Comparison of ENCODE assay signal across 9 cellular contexts in genomic region chr9:123399803-123400378, GRCh38. TPM values are rescaled to one million over a fixed set of nuclear protein-coding genes. Genes with fewer than 3 reads are reported as not detected.
DNase-seq lines count a peak whose midpoint lies in the region; ATAC-seq, FAIRE-seq and TF ChIP-seq lines count a peak whose summit lies in the region.
"Had no signal": no experiment of that assay in that cellular context is flagged by ENCODE, and none has a peak within 500 bp of the region (broad histone marks: within the 10 kb centered on the region; RNA-seq: fewer than 3 reads in every experiment).

No MANE protein-coding gene starts in this region.

- no peak for FAIRE-seq in small intestine (lab: Jason Lieb, UNC)

- H3K9me2 ChIP-seq in SK-N-SH = no peaks in the 10 kb centered on the region

- no peak overlapping the region for H3K4me3 ChIP-seq in SK-N-SH (ENCODE audit: low read depth in 2 of 2, low read length in 1 of 2)
- H3K4me3 ChIP-seq in brain microvascular endothelial cell (ENCODE audit: low read depth, low read length) = no peak overlapping the region
- H3K4me3 ChIP-seq in psoas muscle = no peak overlapping the region
- H3K4me3 ChIP-seq in small intestine (ENCODE audit: low read depth in 1 of 2, low read length in 2 of 2) = no peak overlapping the region
- H3K4me3 ChIP-seq: SK-N-MC had no signal

- H3K27ac ChIP-seq in SK-N-SH (ENCODE audit: low read depth in 2 of 2, low read length in 1 of 2) (no peak overlapping the region), brain microvascular endothelial cell (no peak overlapping the region), psoas muscle (no peak overlapping the region), small intestine (ENCODE audit: low read depth in 1 of 2, low read length in 1 of 2) (no peak overlapping the region)
- H3K27ac ChIP-seq: SK-N-MC had no signal

- peak; percentile 56 for TF ChIP-seq CTCF in SK-N-SH (IDR thresholded peaks at IDR 0.05)
- peak; percentile 75 for TF ChIP-seq CTCF in brain microvascular endothelial cell (IDR thresholded peaks at IDR 0.05; ENCODE audit: low read depth, low read length, missing control alignments)
- TF ChIP-seq CTCF in psoas muscle (IDR thresholded peaks at IDR 0.05) = peak; percentile 10

- peaks cover 0 to 2% of the 10 kb centered on the region in 2 experiments for H3K36me3 ChIP-seq in SK-N-SH (replicated peaks in 1 of 2; ENCODE audit: control insufficient read depth in 1 of 2, insufficient read depth in 2 of 2, low read length in 1 of 2)
- H3K36me3 ChIP-seq in brain microvascular endothelial cell (replicated peaks) = no peaks in the 10 kb centered on the region
- no peaks in the 10 kb centered on the region for H3K36me3 ChIP-seq in psoas muscle (ENCODE audit: insufficient read depth in 1 of 2, low read depth in 1 of 2)
- H3K36me3 ChIP-seq in small intestine (ENCODE audit: control insufficient read depth in 2 of 2, insufficient read depth in 2 of 2, low read length in 2 of 2) = no peaks in the 10 kb centered on the region

- TF ChIP-seq EP300 in SK-N-SH (IDR thresholded peaks at IDR 0.05; ENCODE audit: borderline replicate concordance in 1 of 2, low read depth in 1 of 2, low read length in 1 of 2) = no peak

- no peak for TF ChIP-seq RAD21 in SK-N-SH (IDR thresholded peaks at IDR 0.05; ENCODE audit: low read length)

- intact Hi-C loops in psoas muscle (cut with DNase I) = loop anchor here in 1 of 2 donors (5.0 kb wide), 1 partner anchor 642 kb away; no protein-coding TSS in a partner anchor

- no peak overlapping the region for H3K4me2 ChIP-seq in SK-N-SH

- H3K4me1 ChIP-seq in SK-N-SH (ENCODE audit: control insufficient read depth in 1 of 2, insufficient read depth in 2 of 2, low read depth in 1 of 2, low read length in 1 of 2) = peaks cover 0 to 6% of the 10 kb centered on the region in 2 experiments; a peak in 1 of 4 replicates
- no peaks in the 10 kb centered on the region for H3K4me1 ChIP-seq in psoas muscle
- no peaks in the 10 kb centered on the region for H3K4me1 ChIP-seq in small intestine (ENCODE audit: control insufficient read depth in 2 of 2, insufficient read depth in 1 of 2, low read depth in 1 of 2, low read length in 1 of 2)

- H3F3A ChIP-seq in SK-N-SH (replicated peaks; ENCODE audit: insufficient read depth) = no peaks in the 10 kb centered on the region

- no peaks in the 10 kb centered on the region for H3K79me2 ChIP-seq in SK-N-SH (ENCODE audit: insufficient read depth)

- H3K9ac ChIP-seq in SK-N-SH = no peak overlapping the region

- CTCF ChIA-PET in SK-N-SH (lab: Yijun Ruan, JAX) = interaction anchor here (0.5 to 3.5 kb wide), 11 partner anchors 9 to 641 kb away, joined by 3 to 20 read pairs (median 3); no protein-coding TSS in a partner anchor

- no peaks in the 10 kb centered on the region for H4K20me1 ChIP-seq in SK-N-SH (ENCODE audit: insufficient read depth)

- WGBS in SK-N-SH (ENCODE audit: low lambda C conversion rate) = 90% methylated on average over 9 of the region's 11 CpGs
- 80 to 82% (median 80%) methylated on average over 11 of the region's 11 CpGs for WGBS in psoas muscle, 3 donors
- 84 to 92% (median 86%) methylated on average over 11 of the region's 11 CpGs for WGBS in small intestine, 3 donors

- ATAC-seq in SK-N-SH treated with all-trans-retinoic acid at 6 μM for 48 hours (no peak), psoas muscle (no peak), GM19035 (IDR thresholded peaks at IDR 0.05; ENCODE audit: unreplicated experiment) (no peak)

- H2AFZ ChIP-seq in SK-N-SH (ENCODE audit: low read depth) = no peak overlapping the region

- in situ Hi-C loops in brain microvascular endothelial cell (cut with HindIII; ENCODE audit: low pct_ligation_motif_present, low sequenced_read_pairs) = no loop called here

- no peaks in the 10 kb centered on the region for H3K9me3 ChIP-seq in SK-N-SH
- no peaks in the 10 kb centered on the region for H3K9me3 ChIP-seq in psoas muscle
- no peaks in the 10 kb centered on the region for H3K9me3 ChIP-seq in small intestine (ENCODE audit: control insufficient read depth, low read depth)

- H3K27me3 ChIP-seq in SK-N-SH (ENCODE audit: insufficient read depth) = no peaks in the 10 kb centered on the region
- no peaks in the 10 kb centered on the region for H3K27me3 ChIP-seq in brain microvascular endothelial cell (replicated peaks)
- no peaks in the 10 kb centered on the region for H3K27me3 ChIP-seq in psoas muscle (ENCODE audit: insufficient read depth in 3 of 3, low read length in 2 of 3)
- H3K27me3 ChIP-seq in small intestine (ENCODE audit: control insufficient read depth in 2 of 2, insufficient read depth in 2 of 2, low read length in 2 of 2) = no peaks in the 10 kb centered on the region

- POLR2A ChIA-PET in SK-N-SH (lab: Yijun Ruan, JAX) = no interaction called here

- DNase-seq in SK-N-SH (peak; percentile 63), HuH-7.5 (ENCODE audit: low spot score) (peak; percentile 82), brain microvascular endothelial cell (no peak), psoas muscle (no peak), small intestine (no peak), cortex of kidney (lab: John Stamatoyannopoulos, UW) (no peak)

TF ChIP-seq in SK-N-SH, 30 proteins besides CTCF, POLR2A, EP300 and RAD21 (continues in another document):
- TF ChIP-seq GATA2 (CRISPR knock-in tag; IDR thresholded peaks at IDR 0.05) (no peak), FOXJ3 (CRISPR knock-in tag; IDR thresholded peaks at IDR 0.05) (no peak), RCOR1 (IDR thresholded peaks at IDR 0.05; ENCODE audit: low read length) (no peak), MXI1 (IDR thresholded peaks at IDR 0.05; ENCODE audit: low read depth, low read length) (no peak), ELF1 (IDR thresholded peaks at IDR 0.05) (no peak), USF1 (IDR thresholded peaks at IDR 0.05; ENCODE audit: borderline replicate concordance, low read depth) (no peak), MEF2A (IDR thresholded peaks at IDR 0.05; ENCODE audit: borderline replicate concordance, low read depth) (no peak), SIN3A (IDR thresholded peaks at IDR 0.05; ENCODE audit: borderline replicate concordance, low read depth, low read length) (no peak)

TF ChIP-seq in SK-N-SH treated with all-trans-retinoic acid at 6 μM for 48 hours, 23 proteins besides CTCF, POLR2A, EP300 and RAD21 (continues in another document):
- TF ChIP-seq ARNTL (CRISPR knock-in tag; IDR thresholded peaks at IDR 0.05; ENCODE audit: borderline replicate concordance, low read depth) (no peak), ZFP3 (CRISPR knock-in tag; IDR thresholded peaks at IDR 0.05) (no peak), ESRRG (CRISPR knock-in tag; IDR thresholded peaks at IDR 0.05) (no peak), ZNF565 (CRISPR knock-in tag; conservative IDR thresholded peaks at IDR 0.05; ENCODE audit: low read depth) (no peak), ISL1 (CRISPR knock-in tag; IDR thresholded peaks at IDR 0.05) (no peak), ZNF70 (CRISPR knock-in tag; IDR thresholded peaks at IDR 0.05) (no peak), OSR1 (CRISPR knock-in tag; IDR thresholded peaks at IDR 0.05) (no peak), SNAI2 (CRISPR knock-in tag; IDR thresholded peaks at IDR 0.05) (no peak), BACH2 (CRISPR knock-in tag; IDR thresholded peaks at IDR 0.05; ENCODE audit: borderline replicate concordance) (no peak), CSDC2 (CRISPR knock-in tag; IDR thresholded peaks at IDR 0.05) (no peak), TSHZ2 (CRISPR knock-in tag; IDR thresholded peaks at IDR 0.05) (no peak), PPARA (CRISPR knock-in tag; IDR thresholded peaks at IDR 0.05; ENCODE audit: borderline replicate concordance) (no peak), CSRNP3 (CRISPR knock-in tag; IDR thresholded peaks at IDR 0.05) (no peak), RARB (CRISPR knock-in tag; IDR thresholded peaks at IDR 0.05) (no peak)

RNA-seq across cellular contexts. Expression of gene CRB2, which starts 43.9 kb away (rescaled TPM):
- not detected in 2 replicates for polyA plus RNA-seq in SK-N-SH (2012; rRNA removed)
- under 0.01 TPM in 2 replicates for polyA plus RNA-seq in SK-N-SH (2012; cell fraction: cytosol; rRNA removed)
- 0.02 and 0.05 TPM in 2 replicates for polyA plus RNA-seq in SK-N-SH (2012; cell fraction: nucleus; rRNA removed)
- under 1 TPM in 1 of 4 donors, not detected in 3; 0.05 TPM for total RNA-seq in psoas muscle
- polyA plus RNA-seq in psoas muscle = under 1 TPM in 2 of 3 donors, not detected in 1; 0.01 to 0.03 TPM
- under 1 TPM in 1 of 3 donors, not detected in 2; 0.06 TPM for polyA plus RNA-seq in small intestine

Comparison
In these comparisons a context has a peak if more than half of its experiments do, and no peak if none do; other contexts are left out.
1. DNase-seq: peak in SK-N-SH (single experiment) and HuH-7.5 (single experiment); none in brain microvascular endothelial cell (single experiment), psoas muscle (0 of 2), small intestine (single experiment) and cortex of kidney (single experiment).
2. CTCF ChIP-seq: peak in every context shown above with its lines; median percentile 75 in brain microvascular endothelial cell; 56 in SK-N-SH; 10 in psoas muscle.